In the genomic region with DNA sequence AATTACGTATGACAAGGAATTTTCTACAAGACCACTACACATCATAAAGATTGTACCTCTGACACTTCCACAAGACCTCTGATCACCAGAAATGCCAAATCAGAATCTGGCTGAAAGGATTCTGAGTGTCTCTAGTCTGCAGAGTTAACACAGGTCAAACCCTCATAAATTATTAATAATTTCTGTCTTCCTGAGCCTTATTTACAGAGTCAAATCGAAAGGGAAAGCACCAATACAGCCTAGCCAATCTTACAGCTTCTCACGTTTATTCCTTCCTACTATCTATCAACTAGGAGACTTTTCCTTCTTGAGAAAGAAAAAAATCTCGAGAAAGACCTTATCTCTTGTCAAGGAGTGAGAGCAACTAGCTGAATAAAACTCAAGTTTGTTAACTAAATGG, we compare ENCODE assay signal across 21 cellular contexts.
DNase-seq lines count a peak whose midpoint lies in the region; ATAC-seq and TF ChIP-seq lines count a peak whose summit lies in the region.
"Had no signal": no experiment of that assay in that cellular context is flagged by ENCODE, and none has a peak within 500 bp of the region (broad histone marks: within the 10 kb centered on the region; RNA-seq: fewer than 3 reads in every experiment).

No MANE protein-coding gene starts in this region.

- H3K4me1 ChIP-seq in adrenal gland (replicated peaks in 1 of 2): no peaks in the 10 kb centered on the region
- H3K4me1 ChIP-seq: heart left ventricle had no signal

- ATAC-seq in GM18517 (IDR thresholded peaks at IDR 0.05; ENCODE audit: unreplicated experiment): peak; percentile 54
- ATAC-seq in GM21390 (IDR thresholded peaks at IDR 0.05; ENCODE audit: unreplicated experiment): peak; percentile 63
- peak; percentile 68 for ATAC-seq in HG02970 (IDR thresholded peaks at IDR 0.05; ENCODE audit: low FRiP score, unreplicated experiment)
- ATAC-seq in HG03571 (IDR thresholded peaks at IDR 0.05; ENCODE audit: unreplicated experiment): peak; percentile 81
- ATAC-seq: HCT116, heart left ventricle had no signal

- no peaks in the 10 kb centered on the region for H3K9me3 ChIP-seq in adrenal gland (replicated peaks in 1 of 3)
- H3K9me3 ChIP-seq: heart left ventricle had no signal

- WGBS in adrenal gland, 4 donors: 56 to 62% (median 58%) methylated on average over 4 of the region's 4 CpGs

- H3K27ac Mint-ChIP-seq in mesothelial cell of epicardium (no peak overlapping the region), chondrocyte (ENCODE audit: unreplicated experiment) (no peak overlapping the region)
- H3K27ac Mint-ChIP-seq: activated naive CD8-positive, alpha-beta T cell treated with anti-CD3 and anti-CD28 coated beads, Interleukin-2, amount 10 ng/mL, durations not matched to agents 7 days and 5 days; T-helper 2 cell treated with Interferon-gamma antibody and Interleukin-4, amounts not matched to agents 5 μg/mL and 100 μg/mL, for 36 hours had no signal

- H3K36me3 Mint-ChIP-seq in mesothelial cell of epicardium (no peaks in the 10 kb centered on the region), chondrocyte (ENCODE audit: low read depth) (no peaks in the 10 kb centered on the region)
- H3K36me3 Mint-ChIP-seq: activated naive CD8-positive, alpha-beta T cell treated with anti-CD3 and anti-CD28 coated beads, Interleukin-2, amount 10 ng/mL, durations not matched to agents 7 days and 5 days had no signal

- H3K9me3 Mint-ChIP-seq in mesothelial cell of epicardium (peaks cover 12% of the 10 kb centered on the region), chondrocyte (ENCODE audit: low read depth) (peaks cover 16% of the 10 kb centered on the region)
- H3K9me3 Mint-ChIP-seq: activated naive CD8-positive, alpha-beta T cell treated with anti-CD3 and anti-CD28 coated beads, Interleukin-2, amount 10 ng/mL, durations not matched to agents 7 days and 5 days; T-helper 2 cell treated with Interferon-gamma antibody and Interleukin-4, amounts not matched to agents 5 μg/mL and 100 μg/mL, for 36 hours had no signal

- H3K36me3 ChIP-seq in adrenal gland (replicated peaks in 1 of 2): no peaks in the 10 kb centered on the region
- H3K36me3 ChIP-seq: heart left ventricle had no signal

- intact Hi-C loops in adrenal gland (cut with DNase I) (no loop called here), head of caudate nucleus (cut with DNase I) (no loop called here)

- no peaks in the 10 kb centered on the region for H3K27me3 ChIP-seq in adrenal gland
- H3K27me3 ChIP-seq: heart left ventricle had no signal

- H3K4me3 Mint-ChIP-seq in mesothelial cell of epicardium (no peak overlapping the region), chondrocyte (ENCODE audit: unreplicated experiment) (no peak overlapping the region)
- H3K4me3 Mint-ChIP-seq: activated naive CD8-positive, alpha-beta T cell treated with anti-CD3 and anti-CD28 coated beads, Interleukin-2, amount 10 ng/mL, durations not matched to agents 7 days and 5 days; T-helper 2 cell treated with Interferon-gamma antibody and Interleukin-4, amounts not matched to agents 5 μg/mL and 100 μg/mL, for 36 hours had no signal

- H3K4me3 ChIP-seq in adrenal gland: no peak overlapping the region
- H3K4me3 ChIP-seq: heart left ventricle had no signal

- no peak for DNase-seq in mesothelial cell of epicardium (ENCODE audit: low spot score in 2 of 2, unreplicated experiment in 2 of 2)
- no peak for DNase-seq in chondrocyte (ENCODE audit: low spot score)
- no peak for DNase-seq in adrenal gland
- DNase-seq in head of caudate nucleus: no peak
- DNase-seq: activated CD4-positive, alpha-beta T cell treated with anti-CD3 and anti-CD28 coated beads for 4 hours; activated naive CD8-positive, alpha-beta T cell treated with anti-CD3 and anti-CD28 coated beads, Interleukin-2, amount 10 ng/mL, durations not matched to agents 7 days and 5 days; cerebellar nuclear complex; heart left ventricle; kidney; NCI-H2081; NCI-H748 treated with DMSO at 0.1 percent for 48 hours; posterior cingulate gyrus; Right ventricle myocardium superior; stimulated activated CD4-positive, alpha-beta T cell treated with anti-CD3 and anti-CD28 coated beads, Interleukin-12 subunit alpha, Interleukin-12 subunit beta, amount 100 ng/mL, for 4 hours had no signal

- no peak for TF ChIP-seq CTCF in mesothelial cell of epicardium (IDR thresholded peaks at IDR 0.05; ENCODE audit: unreplicated experiment)
- TF ChIP-seq CTCF in chondrocyte (IDR thresholded peaks at IDR 0.05): no peak
- no peak for TF ChIP-seq CTCF in adrenal gland (IDR thresholded peaks at IDR 0.05)

- H3K4me1 Mint-ChIP-seq in mesothelial cell of epicardium (peaks cover 1% of the 10 kb centered on the region), chondrocyte (ENCODE audit: low read depth) (no peaks in the 10 kb centered on the region)
- H3K4me1 Mint-ChIP-seq: activated naive CD8-positive, alpha-beta T cell treated with anti-CD3 and anti-CD28 coated beads, Interleukin-2, amount 10 ng/mL, durations not matched to agents 7 days and 5 days had no signal

- H3K27ac ChIP-seq in adrenal gland: no peak overlapping the region
- H3K27ac ChIP-seq: epithelial cell of prostate, heart left ventricle had no signal

- H3K27me3 Mint-ChIP-seq in mesothelial cell of epicardium (ENCODE audit: low read depth) (no peaks in the 10 kb centered on the region), chondrocyte (ENCODE audit: low read depth) (no peaks in the 10 kb centered on the region)
- H3K27me3 Mint-ChIP-seq: activated naive CD8-positive, alpha-beta T cell treated with anti-CD3 and anti-CD28 coated beads, Interleukin-2, amount 10 ng/mL, durations not matched to agents 7 days and 5 days had no signal

- TF ChIP-seq POLR2A in adrenal gland (IDR thresholded peaks at IDR 0.05): no peak
